1 cellular context compared by ENCODE assay signal in the genomic region with DNA sequence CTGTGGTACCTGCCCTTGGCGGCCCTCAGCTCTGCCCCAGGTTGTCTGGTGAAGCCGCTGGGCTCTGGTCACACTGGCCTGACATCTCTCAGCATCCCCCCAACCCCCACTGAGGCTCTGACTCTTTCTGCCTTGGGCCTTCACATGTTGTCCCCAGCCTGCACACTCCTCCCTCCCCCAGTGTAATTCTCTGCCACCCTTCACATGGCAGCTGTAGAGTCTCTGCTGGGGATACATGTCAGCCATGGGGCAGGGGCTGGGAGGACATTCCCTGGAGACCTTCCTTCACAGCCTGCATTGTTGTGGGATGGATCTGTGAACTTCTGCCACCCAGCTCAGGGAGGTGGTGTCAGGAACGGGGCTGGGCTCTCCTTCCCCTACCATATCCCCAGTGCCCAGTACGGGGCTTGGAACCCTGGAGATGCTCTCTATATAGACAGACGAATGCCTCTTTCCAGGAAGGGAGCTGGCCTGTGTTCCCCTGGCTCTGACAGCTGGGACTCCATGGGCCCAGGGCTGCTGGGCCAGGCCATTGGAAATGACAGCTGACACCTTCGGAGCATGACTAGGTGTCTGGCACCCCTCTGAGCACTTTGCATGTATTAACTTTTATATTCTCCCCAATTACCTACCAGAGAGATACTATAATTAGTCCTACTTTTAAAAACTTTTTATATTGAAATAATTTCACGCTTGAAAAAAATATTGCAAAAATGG.
TF ChIP-seq lines count a peak whose summit lies in the region.

No MANE protein-coding gene starts in this region.

TF ChIP-seq in H1, 55 proteins besides CTCF, POLR2A, EP300 and RAD21:
- TF ChIP-seq TEAD4 (IDR thresholded peaks at IDR 0.05; ENCODE audit: low read depth, low read length) (no peak), POLR2AphosphoS5 (IDR thresholded peaks at IDR 0.05; ENCODE audit: low read depth, low read length) (no peak), RXRA (IDR thresholded peaks at IDR 0.05; ENCODE audit: insufficient read depth, low read depth, low read length) (no peak), NRF1 (IDR thresholded peaks at IDR 0.05; ENCODE audit: low read depth, low read length) (no peak)
